27 cellular contexts compared by ENCODE assay signal in the genomic region with DNA sequence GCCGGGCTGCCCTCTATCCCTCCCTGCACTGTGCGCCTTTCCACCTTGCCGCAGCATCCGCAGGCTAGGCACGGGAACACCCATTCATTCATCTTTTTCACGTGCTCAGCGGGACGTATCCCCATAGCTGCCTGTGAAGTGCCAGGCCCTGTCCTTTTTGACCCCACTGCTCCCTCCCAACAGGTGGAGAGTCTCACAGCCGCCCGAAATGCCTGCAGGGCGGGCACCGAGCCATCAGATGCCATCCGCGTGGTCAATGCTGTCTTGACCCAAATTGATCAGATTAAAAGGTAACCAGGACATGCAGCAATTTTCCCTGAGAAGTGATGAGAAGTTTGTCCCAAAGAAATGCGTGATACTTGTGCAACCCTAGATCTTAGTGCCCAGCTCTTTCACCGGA.
"Had no signal": no experiment of that assay in that cellular context is flagged by ENCODE, and none has a peak within 500 bp of the region (broad histone marks: within the 10 kb centered on the region; RNA-seq: fewer than 3 reads in every experiment).

No MANE protein-coding gene starts in this region.

- H3K27ac Mint-ChIP-seq: dendritic cell treated with granulocyte-macrophage colony-stimulating factor and Interleukin-4, amounts not matched to agents 40 ng/mL and 50 ng/mL, for 4 days; naive thymus-derived CD4-positive, alpha-beta T cell; nephron; neural progenitor cell; stimulated activated naive B cell treated with anti-CD40 and anti-IgM and Interleukin-4, amounts not matched to agents 10 μg/mL and 1 μg/mL and 100 μg/mL, for 72 hours; stimulated activated naive CD8-positive, alpha-beta T cell treated with anti-CD3 and anti-CD28 coated beads, Interleukin-15, Interleukin-2, amounts not matched to agents 100 ng/mL and 50 ng/mL, for 24 hours had no signal

- H3K36me3 ChIP-seq: transverse colon, upper lobe of right lung, uterus had no signal

- ATAC-seq: left colon; left ventricle myocardium superior; naive thymus-derived CD4-positive, alpha-beta T cell; psoas muscle; stimulated activated naive B cell treated with anti-CD40 and anti-IgM and Interleukin-4, amounts not matched to agents 10 μg/mL and 1 μg/mL and 100 μg/mL, for 72 hours; upper lobe of right lung had no signal

- H3K27ac ChIP-seq: esophagus muscularis mucosa, heart right ventricle, neural progenitor cell, psoas muscle, skin epidermis, transverse colon, upper lobe of right lung, uterus had no signal

- H3K4me1 ChIP-seq: heart right ventricle, psoas muscle, transverse colon, upper lobe of right lung, uterus had no signal

- H3K4me2 ChIP-seq: neural progenitor cell had no signal

- H3K4me3 ChIP-seq: esophagus muscularis mucosa, heart right ventricle, lung, neural progenitor cell, psoas muscle, skin epidermis, transverse colon, upper lobe of right lung, uterus had no signal

- H3K4me1 Mint-ChIP-seq: nephron; stimulated activated naive B cell treated with anti-CD40 and anti-IgM and Interleukin-4, amounts not matched to agents 10 μg/mL and 1 μg/mL and 100 μg/mL, for 72 hours had no signal

- H3K9me3 ChIP-seq: esophagus muscularis mucosa, heart right ventricle, psoas muscle, transverse colon, upper lobe of right lung, uterus had no signal

- H2AFZ ChIP-seq: neural progenitor cell had no signal

- H3K27me3 ChIP-seq: esophagus muscularis mucosa, heart right ventricle, neural progenitor cell, transverse colon, upper lobe of right lung, uterus had no signal

- DNase-seq: effector CD8-positive, alpha-beta T cell; foreskin melanocyte; glutamatergic neuron; heart right ventricle; hippocampal formation; kidney glomerular epithelial cell; left colon; left ventricle myocardium superior; mesenchymal stem cell; midbrain; naive thymus-derived CD4-positive, alpha-beta T cell; nucleus accumbens; psoas muscle; right cardiac atrium; stimulated activated CD4-positive, alpha-beta T cell treated with anti-CD3 and anti-CD28 coated beads, Interleukin-15, amount 100 ng/mL, for 24 hours; stimulated activated CD4-positive, alpha-beta T cell treated with anti-CD3 and anti-CD28 coated beads, Interleukin-2, amount 100 ng/mL, for 48 hours; stimulated activated naive B cell treated with anti-CD40 and anti-IgM and Interleukin-4, amounts not matched to agents 10 μg/mL and 1 μg/mL and 100 μg/mL, for 72 hours; transverse colon; upper lobe of right lung had no signal

- H3K9ac ChIP-seq: neural progenitor cell had no signal

- H3K27me3 Mint-ChIP-seq: dendritic cell treated with granulocyte-macrophage colony-stimulating factor and Interleukin-4, amounts not matched to agents 40 ng/mL and 50 ng/mL, for 4 days; naive thymus-derived CD4-positive, alpha-beta T cell; stimulated activated naive B cell treated with anti-CD40 and anti-IgM and Interleukin-4, amounts not matched to agents 10 μg/mL and 1 μg/mL and 100 μg/mL, for 72 hours; stimulated activated naive CD8-positive, alpha-beta T cell treated with anti-CD3 and anti-CD28 coated beads, Interleukin-15, Interleukin-2, amounts not matched to agents 100 ng/mL and 50 ng/mL, for 24 hours had no signal

- H3K4me3 Mint-ChIP-seq: dendritic cell treated with granulocyte-macrophage colony-stimulating factor and Interleukin-4, amounts not matched to agents 40 ng/mL and 50 ng/mL, for 4 days; naive thymus-derived CD4-positive, alpha-beta T cell; nephron; neural progenitor cell; stimulated activated naive B cell treated with anti-CD40 and anti-IgM and Interleukin-4, amounts not matched to agents 10 μg/mL and 1 μg/mL and 100 μg/mL, for 72 hours; stimulated activated naive CD8-positive, alpha-beta T cell treated with anti-CD3 and anti-CD28 coated beads, Interleukin-15, Interleukin-2, amounts not matched to agents 100 ng/mL and 50 ng/mL, for 24 hours had no signal
